In genomic region chr11:119100960-119101349, GRCh38 we compare ENCODE assay signal across 8 cellular contexts. TPM values are rescaled to one million over a fixed set of nuclear protein-coding genes. Genes with fewer than 3 reads are reported as not detected.
DNase-seq lines count a peak whose midpoint lies in the region; ATAC-seq and TF ChIP-seq lines count a peak whose summit lies in the region.

No MANE protein-coding gene starts in this region.

- peak overlapping the region; percentile 98 for H3K4me2 ChIP-seq in SK-N-SH

- H2AFZ ChIP-seq in SK-N-SH (ENCODE audit: low read depth): peak overlapping the region; percentile 77

- H3F3A ChIP-seq in SK-N-SH (replicated peaks; ENCODE audit: insufficient read depth): peaks cover 43% of the 10 kb centered on the region

- no peak for TF ChIP-seq RAD21 in SK-N-SH (IDR thresholded peaks at IDR 0.05; ENCODE audit: low read length)

- H3K4me1 ChIP-seq in SK-N-SH (ENCODE audit: control insufficient read depth in 1 of 2, insufficient read depth in 2 of 2, low read depth in 1 of 2, low read length in 1 of 2) (peaks cover 13 to 19% of the 10 kb centered on the region in 2 experiments; a peak in 3 of 4 replicates), stomach smooth muscle (ENCODE audit: control insufficient read depth, insufficient read depth, low read length) (peaks cover 24% of the 10 kb centered on the region)

- H3K27me3 Mint-ChIP-seq in activated T-helper 2 cell treated with anti-CD3 and anti-CD28 coated beads, Interferon-gamma antibody, Interleukin-2, Interleukin-4, amounts not matched to agents 10 μg/mL and 5 μg/mL and 100 μg/mL, durations not matched to agents 14 hours and 24 hours and 36 hours (ENCODE audit: low read depth): no peaks in the 10 kb centered on the region
- peaks cover 2 to 5% (median 2%) of the 10 kb centered on the region in 3 donors for H3K27me3 Mint-ChIP-seq in immature natural killer cell (ENCODE audit: low read depth in 3 of 3)

- POLR2A ChIA-PET in SK-N-SH (lab: Yijun Ruan, JAX): interaction anchor here (1.6 kb wide), 1 partner anchor 44 kb away, joined by 6 read pairs; the partner anchor contains the start of gene HYOU1

- intact Hi-C loops in activated T-helper 2 cell treated with anti-CD3 and anti-CD28 coated beads, Interferon-gamma antibody, Interleukin-2, Interleukin-4, amounts not matched to agents 10 μg/mL and 5 μg/mL and 100 μg/mL, durations not matched to agents 14 hours and 24 hours and 36 hours (cut with micrococcal nuclease): loop anchor here (1.0 to 5.0 kb wide), 3 partner anchors 34 to 174 kb away; partner anchors contain the start of genes BCL9L, NLRX1 and VPS11

- DNase-seq in SK-N-SH: no peak
- DNase-seq in activated T-helper 2 cell treated with anti-CD3 and anti-CD28 coated beads, Interferon-gamma antibody, Interleukin-2, Interleukin-4, amounts not matched to agents 10 μg/mL and 5 μg/mL and 100 μg/mL, durations not matched to agents 14 hours and 24 hours and 36 hours (ENCODE audit: low spot score): no peak
- no peak for DNase-seq in immature natural killer cell
- no peak for DNase-seq in AG08395 (ENCODE audit: low spot score)

- peaks cover 42% of the 10 kb centered on the region for H3K36me3 Mint-ChIP-seq in activated T-helper 2 cell treated with anti-CD3 and anti-CD28 coated beads, Interferon-gamma antibody, Interleukin-2, Interleukin-4, amounts not matched to agents 10 μg/mL and 5 μg/mL and 100 μg/mL, durations not matched to agents 14 hours and 24 hours and 36 hours (ENCODE audit: low read depth)
- peaks cover 11 to 22% (median 12%) of the 10 kb centered on the region in 3 donors for H3K36me3 Mint-ChIP-seq in immature natural killer cell

- no peak for TF ChIP-seq EP300 in SK-N-SH (IDR thresholded peaks at IDR 0.05; ENCODE audit: borderline replicate concordance in 1 of 2, low read depth in 1 of 2, low read length in 1 of 2)

- no peaks in the 10 kb centered on the region for H4K20me1 ChIP-seq in SK-N-SH (ENCODE audit: insufficient read depth)

- H3K79me2 ChIP-seq in SK-N-SH (ENCODE audit: insufficient read depth): peaks cover 37% of the 10 kb centered on the region

- H3K4me1 Mint-ChIP-seq in activated T-helper 2 cell treated with anti-CD3 and anti-CD28 coated beads, Interferon-gamma antibody, Interleukin-2, Interleukin-4, amounts not matched to agents 10 μg/mL and 5 μg/mL and 100 μg/mL, durations not matched to agents 14 hours and 24 hours and 36 hours (ENCODE audit: low read depth): peaks cover 30% of the 10 kb centered on the region
- peaks cover 43 to 46% of the 10 kb centered on the region in 2 donors for H3K4me1 Mint-ChIP-seq in immature natural killer cell

- H3K9me3 Mint-ChIP-seq in activated T-helper 2 cell treated with anti-CD3 and anti-CD28 coated beads, Interferon-gamma antibody, Interleukin-2, Interleukin-4, amounts not matched to agents 10 μg/mL and 5 μg/mL and 100 μg/mL, durations not matched to agents 14 hours and 24 hours and 36 hours: no peaks in the 10 kb centered on the region
- H3K9me3 Mint-ChIP-seq in immature natural killer cell: no peaks in the 10 kb centered on the region

- no peaks in the 10 kb centered on the region for H3K27me3 ChIP-seq in SK-N-SH (ENCODE audit: insufficient read depth)
- no peaks in the 10 kb centered on the region for H3K27me3 ChIP-seq in stomach smooth muscle (ENCODE audit: control insufficient read depth in 1 of 2, insufficient read depth in 2 of 2, low read length in 2 of 2)

- H3K36me3 ChIP-seq in SK-N-SH (replicated peaks in 1 of 2; ENCODE audit: control insufficient read depth in 1 of 2, insufficient read depth in 2 of 2, low read length in 1 of 2) (peaks cover 16 to 26% of the 10 kb centered on the region in 2 experiments), stomach smooth muscle (ENCODE audit: control insufficient read depth in 2 of 2, insufficient read depth in 2 of 2, low read length in 2 of 2) (peaks cover 19 to 23% of the 10 kb centered on the region in 2 donors)

- no peaks in the 10 kb centered on the region for H3K9me2 ChIP-seq in SK-N-SH

- H3K27ac Mint-ChIP-seq in activated T-helper 2 cell treated with anti-CD3 and anti-CD28 coated beads, Interferon-gamma antibody, Interleukin-2, Interleukin-4, amounts not matched to agents 10 μg/mL and 5 μg/mL and 100 μg/mL, durations not matched to agents 14 hours and 24 hours and 36 hours: peak overlapping the region; percentile 98
- H3K27ac Mint-ChIP-seq in immature natural killer cell: peak overlapping the region; percentile 96 to 99 (median 98)

- WGBS in SK-N-SH (ENCODE audit: low lambda C conversion rate): 2% methylated on average over 7 of the region's 7 CpGs

- H3K27ac ChIP-seq in SK-N-SH (ENCODE audit: low read depth in 2 of 2, low read length in 1 of 2) (peak overlapping the region; percentile 93 to 97), stomach smooth muscle (ENCODE audit: low read length) (peak overlapping the region; percentile 93)

- H3K9ac ChIP-seq in SK-N-SH (peak overlapping the region; percentile 78), stomach smooth muscle (ENCODE audit: low read length in 2 of 2) (peak overlapping the region; percentile 90 to 93)

- TF ChIP-seq CTCF in SK-N-SH (IDR thresholded peaks at IDR 0.05): no peak

- ATAC-seq in SK-N-SH treated with all-trans-retinoic acid at 6 μM for 48 hours: no peak
- no peak for ATAC-seq in GM19397 (IDR thresholded peaks at IDR 0.05; ENCODE audit: unreplicated experiment)
- no peak for ATAC-seq in HG02870 (IDR thresholded peaks at IDR 0.05; ENCODE audit: unreplicated experiment)

- CTCF ChIA-PET in SK-N-SH (lab: Yijun Ruan, JAX): no interaction called here

- H3K4me3 ChIP-seq in SK-N-SH (ENCODE audit: low read depth in 2 of 2, low read length in 1 of 2) (peak overlapping the region; percentile 80 to 90), stomach smooth muscle (ENCODE audit: low read length in 2 of 2) (peak overlapping the region; percentile 89 to 90)

- no peaks in the 10 kb centered on the region for H3K9me3 ChIP-seq in SK-N-SH
- no peaks in the 10 kb centered on the region for H3K9me3 ChIP-seq in stomach smooth muscle (ENCODE audit: control insufficient read depth in 2 of 2, low read length in 2 of 2)

- peak overlapping the region; percentile 91 for H3K4me3 Mint-ChIP-seq in activated T-helper 2 cell treated with anti-CD3 and anti-CD28 coated beads, Interferon-gamma antibody, Interleukin-2, Interleukin-4, amounts not matched to agents 10 μg/mL and 5 μg/mL and 100 μg/mL, durations not matched to agents 14 hours and 24 hours and 36 hours (ENCODE audit: low read depth)
- H3K4me3 Mint-ChIP-seq in immature natural killer cell: peak overlapping the region; percentile 93 to 96 (median 94)

TF ChIP-seq in SK-N-SH, 30 proteins besides CTCF, POLR2A, EP300 and RAD21 (continues in another document):
- TF ChIP-seq RFX5 (IDR thresholded peaks at IDR 0.05; ENCODE audit: low read length) (no peak), JUND (IDR thresholded peaks at IDR 0.05) (no peak), TCF12 (IDR thresholded peaks at IDR 0.05) (no peak), FOXM1 (IDR thresholded peaks at IDR 0.05; ENCODE audit: low read depth) (no peak)

RNA-seq across cellular contexts. Expression of gene DPAGT1, which starts 0.7 kb away (rescaled TPM):
- polyA plus RNA-seq in SK-N-SH (2012; rRNA removed) (99.5 and 128 TPM in 2 replicates), immature natural killer cell (10 to 100 TPM; 23.7 to 47.4 (median 44.5) TPM)
- 68.0 and 70.3 TPM in 2 replicates for polyA plus RNA-seq in SK-N-SH (2012; cell fraction: cytosol; rRNA removed)
- 182 and 268 TPM in 2 replicates for polyA plus RNA-seq in SK-N-SH (2012; cell fraction: nucleus; rRNA removed)
- total RNA-seq in activated T-helper 2 cell treated with anti-CD3 and anti-CD28 coated beads, Interferon-gamma antibody, Interleukin-2, Interleukin-4, amounts not matched to agents 10 μg/mL and 5 μg/mL and 100 μg/mL, durations not matched to agents 14 hours and 24 hours and 36 hours: 82.2 and 83.4 TPM in 2 replicates

RNA-seq across cellular contexts. Expression of gene C2CD2L, which starts 6.2 kb away (rescaled TPM):
- polyA plus RNA-seq in SK-N-SH (2012; rRNA removed) (7.6 and 8.6 TPM in 2 replicates), immature natural killer cell (1 to 10 TPM; 1.0 to 7.7 (median 2.6) TPM)
- polyA plus RNA-seq in SK-N-SH (2012; cell fraction: cytosol; rRNA removed): 3.5 and 5.3 TPM in 2 replicates
- 27.1 and 27.9 TPM in 2 replicates for polyA plus RNA-seq in SK-N-SH (2012; cell fraction: nucleus; rRNA removed)
- total RNA-seq in activated T-helper 2 cell treated with anti-CD3 and anti-CD28 coated beads, Interferon-gamma antibody, Interleukin-2, Interleukin-4, amounts not matched to agents 10 μg/mL and 5 μg/mL and 100 μg/mL, durations not matched to agents 14 hours and 24 hours and 36 hours: 24.6 and 25.2 TPM in 2 replicates

RNA-seq across cellular contexts. Expression of gene HMBS, which starts 16.3 kb away (rescaled TPM):
- polyA plus RNA-seq in SK-N-SH (2012; rRNA removed): 69.4 and 77.4 TPM in 2 replicates
- polyA plus RNA-seq in SK-N-SH (2012; cell fraction: cytosol; rRNA removed): 38.8 and 60.3 TPM in 2 replicates
- 116 and 126 TPM in 2 replicates for polyA plus RNA-seq in SK-N-SH (2012; cell fraction: nucleus; rRNA removed)
- total RNA-seq in activated T-helper 2 cell treated with anti-CD3 and anti-CD28 coated beads, Interferon-gamma antibody, Interleukin-2, Interleukin-4, amounts not matched to agents 10 μg/mL and 5 μg/mL and 100 μg/mL, durations not matched to agents 14 hours and 24 hours and 36 hours: 57.4 and 59.0 TPM in 2 replicates
- 10 to 100 TPM in 2 of 3 donors, 1 to 10 TPM in 1; 7.6 to 19.0 (median 11.9) TPM for polyA plus RNA-seq in immature natural killer cell

RNA-seq across cellular contexts. Expression of gene HINFP, which starts 20.4 kb away (rescaled TPM):
- 21.8 and 36.1 TPM in 2 replicates for polyA plus RNA-seq in SK-N-SH (2012; rRNA removed)
- 10.6 and 14.6 TPM in 2 replicates for polyA plus RNA-seq in SK-N-SH (2012; cell fraction: cytosol; rRNA removed)
- polyA plus RNA-seq in SK-N-SH (2012; cell fraction: nucleus; rRNA removed): 113 and 143 TPM in 2 replicates
- 29.8 and 35.5 TPM in 2 replicates for total RNA-seq in activated T-helper 2 cell treated with anti-CD3 and anti-CD28 coated beads, Interferon-gamma antibody, Interleukin-2, Interleukin-4, amounts not matched to agents 10 μg/mL and 5 μg/mL and 100 μg/mL, durations not matched to agents 14 hours and 24 hours and 36 hours
- 10 to 100 TPM in 2 of 3 donors, 1 to 10 TPM in 1; 9.2 to 18.6 (median 11.0) TPM for polyA plus RNA-seq in immature natural killer cell

RNA-seq across cellular contexts. Expression of gene VPS11, which starts 33.3 kb away (rescaled TPM):
- polyA plus RNA-seq in SK-N-SH (2012; rRNA removed): 13.8 and 14.8 TPM in 2 replicates
- polyA plus RNA-seq in SK-N-SH (2012; cell fraction: cytosol; rRNA removed): 8.9 and 11.4 TPM in 2 replicates
- 39.6 and 51.2 TPM in 2 replicates for polyA plus RNA-seq in SK-N-SH (2012; cell fraction: nucleus; rRNA removed)
- 24.3 and 25.8 TPM in 2 replicates for total RNA-seq in activated T-helper 2 cell treated with anti-CD3 and anti-CD28 coated beads, Interferon-gamma antibody, Interleukin-2, Interleukin-4, amounts not matched to agents 10 μg/mL and 5 μg/mL and 100 μg/mL, durations not matched to agents 14 hours and 24 hours and 36 hours
- polyA plus RNA-seq in immature natural killer cell: 10 to 100 TPM; 33.0 to 58.8 (median 49.3) TPM
